In genomic region chr1:3857791-3858129, GRCh38 we compare ENCODE assay signal across 8 cellular contexts. TPM values are rescaled to one million over a fixed set of nuclear protein-coding genes. Genes with fewer than 3 reads are reported as not detected.
DNase-seq lines count a peak whose midpoint lies in the region; ATAC-seq, FAIRE-seq and TF ChIP-seq lines count a peak whose summit lies in the region.

No MANE protein-coding gene starts in this region.

- H2AFZ ChIP-seq in Karpas-422 (ENCODE audit: low read length) = peak overlapping the region; percentile 88

- H3K36me3 ChIP-seq in BJ (ENCODE audit: control insufficient read depth, insufficient read depth, low read length) (no peaks in the 10 kb centered on the region), Karpas-422 (ENCODE audit: insufficient read depth, low read length) (no peaks in the 10 kb centered on the region)
- peaks cover 0 to 8% (median 0%) of the 10 kb centered on the region in 3 experiments for H3K36me3 ChIP-seq in naive thymus-derived CD4-positive, alpha-beta T cell (ENCODE audit: control insufficient read depth in 2 of 3, insufficient read depth in 3 of 3, low read length in 3 of 3)

- DNase-seq in BJ (ENCODE audit: low read depth) = no peak
- no peak for DNase-seq in Karpas-422
- DNase-seq in dermis blood vessel endothelial cell = peak; percentile 6
- DNase-seq in naive thymus-derived CD4-positive, alpha-beta T cell = peak in 1 of 9 donors; percentile 6
- DNase-seq in NK-92 (lab: John Stamatoyannopoulos, UW; ENCODE audit: unreplicated experiment) = no peak
- DNase-seq in GM12891 (ENCODE audit: insufficient read length, low spot score) = no peak
- DNase-seq in DMS 273 (lab: John Stamatoyannopoulos, UW; ENCODE audit: unreplicated experiment) = no peak
- no peak for DNase-seq in DMS53 treated with DMSO at 0.1 percent for 48 hours (lab: John Stamatoyannopoulos, UW; ENCODE audit: unreplicated experiment)

- H3K27me3 ChIP-seq in BJ (ENCODE audit: control insufficient read depth, insufficient read depth, low read length) (no peaks in the 10 kb centered on the region), Karpas-422 (ENCODE audit: low read length) (no peaks in the 10 kb centered on the region)
- no peaks in the 10 kb centered on the region for H3K27me3 ChIP-seq in naive thymus-derived CD4-positive, alpha-beta T cell (ENCODE audit: control insufficient read depth in 2 of 2, insufficient read depth in 2 of 2, low read length in 2 of 2)

- H3K9me3 ChIP-seq in Karpas-422 (ENCODE audit: low read length) = no peaks in the 10 kb centered on the region
- H3K9me3 ChIP-seq in naive thymus-derived CD4-positive, alpha-beta T cell (ENCODE audit: control insufficient read depth in 2 of 3, low read length in 3 of 3) = no peaks in the 10 kb centered on the region

- H3K4me1 ChIP-seq in Karpas-422 (ENCODE audit: low read length) = peaks cover 20% of the 10 kb centered on the region
- peaks cover 17 to 25% of the 10 kb centered on the region in 2 donors for H3K4me1 ChIP-seq in naive thymus-derived CD4-positive, alpha-beta T cell (ENCODE audit: control insufficient read depth in 2 of 2, insufficient read depth in 2 of 2, low read length in 2 of 2)

- H4K20me1 ChIP-seq in Karpas-422 (ENCODE audit: insufficient read depth, low read depth, low read length) = no peaks in the 10 kb centered on the region

- peaks cover 85% of the 10 kb centered on the region for H3K79me2 ChIP-seq in Karpas-422 (ENCODE audit: low read length)

- peak overlapping the region; percentile 91 for H3K4me2 ChIP-seq in Karpas-422 (ENCODE audit: low read depth, low read length, poor library complexity, severe bottlenecking)

- ATAC-seq in naive thymus-derived CD4-positive, alpha-beta T cell = no peak

- FAIRE-seq in GM12891 (lab: Jason Lieb, UNC) = no peak

- peaks cover 11 to 58% (median 42%) of the 10 kb centered on the region in 7 donors for H3K4me1 Mint-ChIP-seq in naive thymus-derived CD4-positive, alpha-beta T cell

- H3K27ac ChIP-seq in Karpas-422 (ENCODE audit: low read length) = peak overlapping the region; percentile 80
- H3K27ac ChIP-seq in naive thymus-derived CD4-positive, alpha-beta T cell (ENCODE audit: low read depth, low read length) = peak overlapping the region; percentile 79

- H3K4me3 Mint-ChIP-seq in naive thymus-derived CD4-positive, alpha-beta T cell = peak overlapping the region; percentile 78 to 99 (median 98)

- POLR2A ChIA-PET in BJ (lab: Charles Lee) = no interaction called here
- POLR2A ChIA-PET in naive thymus-derived CD4-positive, alpha-beta T cell (lab: Charles Lee) = interaction anchor here (0.6 to 3.2 kb wide), 5 partner anchors 16 to 62 kb away, joined by 3 to 30 read pairs (median 4); partner anchors contain the start of gene C1orf174

- H3K36me3 Mint-ChIP-seq in naive thymus-derived CD4-positive, alpha-beta T cell = peaks cover 0 to 3% (median 0%) of the 10 kb centered on the region in 5 donors

- no peaks in the 10 kb centered on the region for H3K9me2 ChIP-seq in Karpas-422 (replicated peaks; ENCODE audit: insufficient read depth, low read length)

- intact Hi-C loops in naive thymus-derived CD4-positive, alpha-beta T cell (cut with micrococcal nuclease) = loop anchor here (1.0 to 5.0 kb wide), 4 partner anchors 43 to 325 kb away; partner anchors contain the start of genes C1orf174 (in 2 of the 2), LRRC47 (in 2 of the 2) and WRAP73 (in 2 of the 2)

- CTCF ChIA-PET in BJ (lab: Yijun Ruan, JAX) = interaction anchor here (0.8 kb wide), 1 partner anchor 15 kb away, joined by 3 read pairs; no protein-coding TSS in a partner anchor
- CTCF ChIA-PET in naive thymus-derived CD4-positive, alpha-beta T cell (lab: Charles Lee) = interaction anchor here (1.0 to 2.0 kb wide), 2 partner anchors 41 to 46 kb away, joined by 4 to 6 read pairs; no protein-coding TSS in a partner anchor

- peak overlapping the region; percentile 76 for H3K9ac ChIP-seq in Karpas-422 (ENCODE audit: low read length)

- no peak for TF ChIP-seq CTCF in BJ (IDR thresholded peaks at IDR 0.05; ENCODE audit: insufficient read depth, low read depth, low read length)

- no peak for TF ChIP-seq POLR2A in GM12891 (IDR thresholded peaks at IDR 0.05; ENCODE audit: low read depth, low read length)

- no peaks in the 10 kb centered on the region for H3K27me3 Mint-ChIP-seq in naive thymus-derived CD4-positive, alpha-beta T cell

- no peaks in the 10 kb centered on the region for H3K9me3 Mint-ChIP-seq in naive thymus-derived CD4-positive, alpha-beta T cell

- H3K27ac Mint-ChIP-seq in naive thymus-derived CD4-positive, alpha-beta T cell = peak overlapping the region in 4 of 9 donors; percentile 59 to 95 (median 91)

- H3K4me3 ChIP-seq in BJ (ENCODE audit: low read depth, low read length) (peak overlapping the region; percentile 54), Karpas-422 (ENCODE audit: low read length) (peak overlapping the region; percentile 88)
- H3K4me3 ChIP-seq in naive thymus-derived CD4-positive, alpha-beta T cell (ENCODE audit: low read length) = peak overlapping the region; percentile 98

TF ChIP-seq in GM12891, 5 proteins besides CTCF, POLR2A, EP300 and RAD21:
- TF ChIP-seq POU2F2 (IDR thresholded peaks at IDR 0.05; ENCODE audit: low read depth, low read length) = no peak

RNA-seq across cellular contexts. Expression of gene DFFB, which starts 0.5 kb away (rescaled TPM):
- 5.0 and 6.1 TPM in 2 replicates for polyA plus RNA-seq in BJ (2011; rRNA removed)
- 4.0 and 4.1 TPM in 2 replicates for polyA minus RNA-seq in BJ (2011; rRNA and poly(A)+ RNA removed)
- 11.9 and 15.2 TPM in 2 replicates for total RNA-seq in Karpas-422 (2014; rRNA removed; shearing (Covaris generic); ENCODE audit: low replicate concordance)
- total RNA-seq in dermis blood vessel endothelial cell = 13.7 and 14.8 TPM in 2 replicates
- total RNA-seq in naive thymus-derived CD4-positive, alpha-beta T cell = 10 to 100 TPM; 13.6 to 27.7 (median 19.2) TPM
- polyA plus RNA-seq in naive thymus-derived CD4-positive, alpha-beta T cell = 10 to 100 TPM in 1 of 2 donors, 1 to 10 TPM in 1; 9.8 to 13.5 TPM
- polyA plus RNA-seq in GM12891 (2012; ENCODE audit: low read depth, missing spikeins) = 2.1 TPM

RNA-seq across cellular contexts. Expression of gene CEP104, which starts 0.7 kb away (rescaled TPM):
- polyA plus RNA-seq in BJ (2011; rRNA removed) = 19.5 and 26.0 TPM in 2 replicates
- polyA minus RNA-seq in BJ (2011; rRNA and poly(A)+ RNA removed) = 18.8 and 31.4 TPM in 2 replicates
- 19.9 and 90.0 TPM in 2 replicates for total RNA-seq in Karpas-422 (2014; rRNA removed; shearing (Covaris generic); ENCODE audit: low replicate concordance)
- 23.8 and 38.9 TPM in 2 replicates for total RNA-seq in dermis blood vessel endothelial cell
- 10 to 100 TPM; 33.7 to 68.0 (median 45.6) TPM for total RNA-seq in naive thymus-derived CD4-positive, alpha-beta T cell
- 10 to 100 TPM; 12.7 to 15.3 TPM for polyA plus RNA-seq in naive thymus-derived CD4-positive, alpha-beta T cell
- 11.2 TPM for polyA plus RNA-seq in GM12891 (2012; ENCODE audit: low read depth, missing spikeins)

RNA-seq across cellular contexts. Expression of gene C1orf174, which starts 42.3 kb away (rescaled TPM):
- polyA plus RNA-seq in BJ (2011; rRNA removed) = 27.0 and 33.8 TPM in 2 replicates
- 17.0 and 25.1 TPM in 2 replicates for polyA minus RNA-seq in BJ (2011; rRNA and poly(A)+ RNA removed)
- total RNA-seq in Karpas-422 (2014; rRNA removed; shearing (Covaris generic); ENCODE audit: low replicate concordance) = 17.4 and 25.5 TPM in 2 replicates
- 28.8 and 38.1 TPM in 2 replicates for total RNA-seq in dermis blood vessel endothelial cell
- 10 to 100 TPM; 17.0 to 33.6 (median 27.1) TPM for total RNA-seq in naive thymus-derived CD4-positive, alpha-beta T cell
- polyA plus RNA-seq in naive thymus-derived CD4-positive, alpha-beta T cell = 10 to 100 TPM; 19.9 to 34.7 TPM
- 17.1 TPM for polyA plus RNA-seq in GM12891 (2012; ENCODE audit: low read depth, missing spikeins)
